ENCODE assay signal across 10 cellular contexts in the genomic region with DNA sequence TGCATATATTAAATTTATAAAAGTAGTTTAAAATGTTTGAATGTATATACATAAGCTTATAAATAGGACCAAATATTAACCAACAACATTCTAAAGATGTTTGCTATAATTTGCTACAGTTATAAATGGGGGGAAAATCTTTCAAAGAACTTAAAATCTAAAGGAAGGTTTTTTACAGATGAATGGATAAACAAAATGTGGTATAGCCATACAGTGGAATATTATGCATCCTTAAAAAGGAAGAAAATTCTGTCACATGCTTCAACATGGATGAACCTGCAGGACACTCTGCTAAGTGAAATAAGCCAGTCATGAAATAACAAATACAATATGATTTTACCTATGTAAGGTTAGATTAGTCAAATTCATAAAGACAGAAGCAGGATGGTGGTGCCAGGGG.
"Had no signal": no experiment of that assay in that cellular context is flagged by ENCODE, and none has a peak within 500 bp of the region (broad histone marks: within the 10 kb centered on the region; RNA-seq: fewer than 3 reads in every experiment).

No MANE protein-coding gene starts in this region.

- H3K4me1 ChIP-seq: HAP-1 had no signal

- H2AFZ ChIP-seq: GM23338 had no signal

- H3K36me3 ChIP-seq: HAP-1 had no signal

- H3K9me3 Mint-ChIP-seq: HFFc6 had no signal

- H3K4me3 Mint-ChIP-seq: GM23338, HFFc6, IgD-negative memory B cell had no signal

- ATAC-seq: GM23338, HCT116, HepG2 had no signal

- H3K4me2 ChIP-seq: GM23338, KMS-11 had no signal

- FAIRE-seq: HepG2 had no signal

- H3K27ac ChIP-seq: HL-60, KMS-11 had no signal

- H3K27ac Mint-ChIP-seq: GM23338, HFFc6 had no signal

- H3K4me1 Mint-ChIP-seq: GM23338 had no signal

- H3K27me3 Mint-ChIP-seq: IgD-negative memory B cell had no signal

- H3K9ac ChIP-seq: KMS-11 had no signal

- H3K9me3 ChIP-seq: HAP-1 had no signal

- H3K4me3 ChIP-seq: GM23338, HAP-1 had no signal

- DNase-seq: H7, HFFc6, KBM-7 had no signal

- H3K36me3 Mint-ChIP-seq: IgD-negative memory B cell had no signal
